17 cellular contexts compared by ENCODE assay signal in the genomic region with DNA sequence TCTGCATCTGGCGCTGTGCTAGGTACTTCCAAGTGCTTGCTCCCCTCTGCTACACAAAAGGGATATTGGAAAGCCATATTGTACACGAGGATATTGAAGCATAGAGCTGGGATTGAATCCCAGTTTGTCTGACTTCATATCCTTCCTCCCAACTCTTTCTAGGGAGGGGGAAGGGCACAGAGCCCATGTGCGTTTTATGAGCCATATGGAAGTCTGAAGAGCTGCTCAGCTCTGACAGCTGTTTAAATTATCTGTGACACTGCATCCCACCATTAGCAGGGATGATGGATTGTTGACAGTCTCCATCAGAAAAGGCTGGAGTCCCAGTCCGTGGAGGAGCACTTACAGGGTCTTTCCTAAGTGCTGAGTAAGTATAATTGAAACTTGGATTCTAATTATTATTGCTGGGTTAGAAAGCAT. TPM values are rescaled to one million over a fixed set of nuclear protein-coding genes. Genes with fewer than 3 reads are reported as not detected.
DNase-seq lines count a peak whose midpoint lies in the region; ATAC-seq and TF ChIP-seq lines count a peak whose summit lies in the region.
"Had no signal": no experiment of that assay in that cellular context is flagged by ENCODE, and none has a peak within 500 bp of the region (broad histone marks: within the 10 kb centered on the region; RNA-seq: fewer than 3 reads in every experiment).

No MANE protein-coding gene starts in this region.

- no peak for TF ChIP-seq CTCF in chondrocyte (IDR thresholded peaks at IDR 0.05)
- no peak for TF ChIP-seq CTCF in neural cell (IDR thresholded peaks at IDR 0.05; ENCODE audit: poor library complexity, severe bottlenecking)

- H3K36me3 ChIP-seq in neural cell (ENCODE audit: insufficient read depth, low read length), result no peaks in the 10 kb centered on the region

- peak overlapping the region; percentile 22 for H3K4me3 ChIP-seq in neural cell (ENCODE audit: low read length)
- H3K4me3 ChIP-seq: dorsolateral prefrontal cortex, psoas muscle had no signal

- no peaks in the 10 kb centered on the region for H3K79me2 ChIP-seq in neural cell (replicated peaks; ENCODE audit: insufficient read depth, low read length)

- peaks cover 5% of the 10 kb centered on the region for H3F3A ChIP-seq in neural cell (ENCODE audit: insufficient read depth, low read length, poor library complexity, severe bottlenecking)

- H3K27me3 Mint-ChIP-seq in chondrocyte (ENCODE audit: low read depth), result no peaks in the 10 kb centered on the region
- H3K27me3 Mint-ChIP-seq: naive B cell had no signal

- H3K27me3 ChIP-seq in neural cell (ENCODE audit: insufficient read depth, low read depth, low read length), result no peaks in the 10 kb centered on the region
- H3K27me3 ChIP-seq: dorsolateral prefrontal cortex had no signal

- no peaks in the 10 kb centered on the region for H3K9me3 Mint-ChIP-seq in chondrocyte (ENCODE audit: low read depth)
- H3K9me3 Mint-ChIP-seq: naive B cell had no signal

- ATAC-seq in GM19463 (IDR thresholded peaks at IDR 0.05; ENCODE audit: unreplicated experiment), result no peak
- ATAC-seq: psoas muscle had no signal

- TF ChIP-seq EP300 in neural cell (conservative IDR thresholded peaks at IDR 0.05; ENCODE audit: poor library complexity, severe bottlenecking), result peak; percentile 95

- no peak overlapping the region for H2AFZ ChIP-seq in neural cell (ENCODE audit: low read depth, low read length)

- peak overlapping the region; percentile 64 for H3K27ac Mint-ChIP-seq in chondrocyte (ENCODE audit: unreplicated experiment)
- H3K27ac Mint-ChIP-seq: CD14-positive monocyte had no signal

- DNase-seq in DMS53 (lab: John Stamatoyannopoulos, UW), result peak; percentile 19
- DNase-seq in DMS53 treated with DMSO at 0.1 percent for 48 hours (lab: John Stamatoyannopoulos, UW; ENCODE audit: unreplicated experiment), result no peak
- peak; percentile 97 to 99 for DNase-seq in NCI-H524 (lab: John Stamatoyannopoulos, UW)
- no peak for DNase-seq in chondrocyte (ENCODE audit: low spot score)
- no peak for DNase-seq in effector CD4-positive, alpha-beta T cell
- DNase-seq in HPDE6-E6E7 (ENCODE audit: extremely low spot score), result no peak
- DNase-seq: activated CD4-positive, CD25-positive, alpha-beta regulatory T cell treated with anti-CD3 and anti-CD28 coated beads, Interleukin-2, amount 50 U/mL, for 72 hours; activated CD8-positive, alpha-beta memory T cell treated with anti-CD3 and anti-CD28 coated beads, Interleukin-2, amount 50 U/mL, for 4 hours; activated naive CD4-positive, alpha-beta T cell treated with Interleukin-2 at 50 U/mL for 16 hours; dorsolateral prefrontal cortex; naive B cell; psoas muscle; stimulated activated CD4-positive, alpha-beta T cell treated with anti-CD3 and anti-CD28 coated beads, Interleukin-12 subunit alpha, Interleukin-12 subunit beta, amount 100 ng/mL, for 4 hours had no signal

- H3K9ac ChIP-seq in neural cell (ENCODE audit: low read length), result no peak overlapping the region

- no peak for TF ChIP-seq RAD21 in neural cell (conservative IDR thresholded peaks at IDR 0.05)

- peak overlapping the region; percentile 40 for H3K27ac ChIP-seq in neural cell (ENCODE audit: low read length)
- H3K27ac ChIP-seq: 22Rv1, dorsolateral prefrontal cortex, psoas muscle had no signal

- no peaks in the 10 kb centered on the region for H3K9me2 ChIP-seq in neural cell (ENCODE audit: insufficient read depth, low read length)

- H4K20me1 ChIP-seq in neural cell (ENCODE audit: insufficient read depth), result no peaks in the 10 kb centered on the region

- peak overlapping the region; percentile 9 for H3K4me2 ChIP-seq in neural cell (ENCODE audit: low read length)

- no peaks in the 10 kb centered on the region for H3K36me3 Mint-ChIP-seq in chondrocyte (ENCODE audit: low read depth)
- H3K36me3 Mint-ChIP-seq: CD14-positive monocyte, naive B cell had no signal

- no peak overlapping the region for H3K4me3 Mint-ChIP-seq in chondrocyte (ENCODE audit: unreplicated experiment)
- H3K4me3 Mint-ChIP-seq: CD14-positive monocyte, naive B cell had no signal

- no peaks in the 10 kb centered on the region for H3K9me3 ChIP-seq in neural cell (ENCODE audit: low read length)
- H3K9me3 ChIP-seq: psoas muscle had no signal

- peaks cover 59% of the 10 kb centered on the region for H3K4me1 Mint-ChIP-seq in chondrocyte (ENCODE audit: low read depth)
- H3K4me1 Mint-ChIP-seq: CD14-positive monocyte, naive B cell had no signal

TF ChIP-seq in neural cell, 6 proteins besides CTCF, POLR2A, EP300 and RAD21:
- TF ChIP-seq, protein P1, sequence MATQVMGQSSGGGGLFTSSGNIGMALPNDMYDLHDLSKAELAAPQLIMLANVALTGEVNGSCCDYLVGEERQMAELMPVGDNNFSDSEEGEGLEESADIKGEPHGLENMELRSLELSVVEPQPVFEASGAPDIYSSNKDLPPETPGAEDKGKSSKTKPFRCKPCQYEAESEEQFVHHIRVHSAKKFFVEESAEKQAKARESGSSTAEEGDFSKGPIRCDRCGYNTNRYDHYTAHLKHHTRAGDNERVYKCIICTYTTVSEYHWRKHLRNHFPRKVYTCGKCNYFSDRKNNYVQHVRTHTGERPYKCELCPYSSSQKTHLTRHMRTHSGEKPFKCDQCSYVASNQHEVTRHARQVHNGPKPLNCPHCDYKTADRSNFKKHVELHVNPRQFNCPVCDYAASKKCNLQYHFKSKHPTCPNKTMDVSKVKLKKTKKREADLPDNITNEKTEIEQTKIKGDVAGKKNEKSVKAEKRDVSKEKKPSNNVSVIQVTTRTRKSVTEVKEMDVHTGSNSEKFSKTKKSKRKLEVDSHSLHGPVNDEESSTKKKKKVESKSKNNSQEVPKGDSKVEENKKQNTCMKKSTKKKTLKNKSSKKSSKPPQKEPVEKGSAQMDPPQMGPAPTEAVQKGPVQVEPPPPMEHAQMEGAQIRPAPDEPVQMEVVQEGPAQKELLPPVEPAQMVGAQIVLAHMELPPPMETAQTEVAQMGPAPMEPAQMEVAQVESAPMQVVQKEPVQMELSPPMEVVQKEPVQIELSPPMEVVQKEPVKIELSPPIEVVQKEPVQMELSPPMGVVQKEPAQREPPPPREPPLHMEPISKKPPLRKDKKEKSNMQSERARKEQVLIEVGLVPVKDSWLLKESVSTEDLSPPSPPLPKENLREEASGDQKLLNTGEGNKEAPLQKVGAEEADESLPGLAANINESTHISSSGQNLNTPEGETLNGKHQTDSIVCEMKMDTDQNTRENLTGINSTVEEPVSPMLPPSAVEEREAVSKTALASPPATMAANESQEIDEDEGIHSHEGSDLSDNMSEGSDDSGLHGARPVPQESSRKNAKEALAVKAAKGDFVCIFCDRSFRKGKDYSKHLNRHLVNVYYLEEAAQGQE (IDR thresholded peaks at IDR 0.05; ENCODE audit: borderline replicate concordance), result peak; percentile 93
- TF ChIP-seq MXI1 (conservative IDR thresholded peaks at IDR 0.05; ENCODE audit: poor library complexity, severe bottlenecking) (peak; percentile 87), EZH2 (IDR thresholded peaks at IDR 0.05; ENCODE audit: borderline replicate concordance, insufficient read depth, low read length, poor library complexity, severe bottlenecking) (no peak), TAF1 (IDR thresholded peaks at IDR 0.05; ENCODE audit: low read depth) (no peak), POLR2AphosphoS5 (IDR thresholded peaks at IDR 0.05) (peak; percentile 91), SMC3 (conservative IDR thresholded peaks at IDR 0.05; ENCODE audit: poor library complexity) (no peak)
TF ChIP-seq in neural cell: peak in this region for 3.

RNA-seq across cellular contexts. Expression of a gene that starts 18.4 kb away (rescaled TPM):
- 10.7 to 13.8 TPM (median 11.8 TPM) in 3 replicates for total RNA-seq in chondrocyte
- polyA plus RNA-seq in neural cell, result 52.4 and 73.3 TPM in 2 replicates
- 94.1 and 110 TPM in 2 replicates for polyA minus RNA-seq in neural cell

Comparison
In these comparisons a context has a peak if more than half of its experiments do, and no peak if none do; other contexts are left out.
1. DNase-seq: peak in DMS53 (single experiment) and NCI-H524 (2 of 2); none in DMS53 treated with DMSO at 0.1 percent for 48 hours (single experiment), chondrocyte (single experiment), effector CD4-positive, alpha-beta T cell (single experiment) and HPDE6-E6E7 (single experiment).